22 cellular contexts compared by ENCODE assay signal in the genomic region with DNA sequence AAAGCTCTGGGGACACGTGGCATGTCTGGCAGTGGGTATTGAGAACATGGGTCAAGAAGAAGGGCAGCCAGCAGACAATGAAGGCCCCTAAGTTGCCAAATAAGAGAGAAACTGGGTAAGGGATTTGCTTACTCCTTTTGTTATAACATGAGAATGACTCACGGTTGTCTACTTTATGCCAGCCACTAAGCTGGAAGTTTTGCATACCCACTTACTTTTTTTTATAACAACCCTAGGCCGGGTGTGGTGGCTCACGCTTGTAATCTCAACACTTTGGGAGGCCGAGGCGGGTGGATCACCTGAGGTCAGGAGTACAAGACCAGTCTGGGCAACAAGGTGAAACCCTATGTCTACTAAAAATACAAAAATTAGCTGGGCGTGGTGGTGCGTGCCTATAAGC. TPM values are rescaled to one million over a fixed set of nuclear protein-coding genes. Genes with fewer than 3 reads are reported as not detected.
DNase-seq lines count a peak whose midpoint lies in the region; ATAC-seq and TF ChIP-seq lines count a peak whose summit lies in the region.
"Had no signal": no experiment of that assay in that cellular context is flagged by ENCODE, and none has a peak within 500 bp of the region (broad histone marks: within the 10 kb centered on the region; RNA-seq: fewer than 3 reads in every experiment).

No MANE protein-coding gene starts in this region.

- H2AFZ ChIP-seq in neural progenitor cell (replicated peaks), result no peak overlapping the region
- H2AFZ ChIP-seq: GM23248 had no signal

- H3F3A ChIP-seq in neural progenitor cell (ENCODE audit: low read depth), result no peaks in the 10 kb centered on the region

- no peak overlapping the region for H3K9ac ChIP-seq in neural progenitor cell
- H3K9ac ChIP-seq: GM23248 had no signal

- H3K4me3 ChIP-seq in neural progenitor cell, result no peak overlapping the region
- H3K4me3 ChIP-seq: GM23248, Peyer's patch had no signal

- no peak for ATAC-seq in activated T-helper 17 cell treated with anti-CD3 and anti-CD28 coated beads, Interleukin-2, amount 50 U/mL, for 72 hours (replicated peaks)

- H3K27me3 Mint-ChIP-seq in activated T-cell treated with anti-CD3 and anti-CD28 coated beads, Interleukin-2, amount 50 U/mL, for 24 hours, result peaks cover 13% of the 10 kb centered on the region
- H3K27me3 Mint-ChIP-seq in activated T-helper 17 cell treated with anti-CD3 and anti-CD28 coated beads, Interleukin-2, amount 50 U/mL, for 72 hours, result no peaks in the 10 kb centered on the region
- H3K27me3 Mint-ChIP-seq in neural progenitor cell (ENCODE audit: insufficient read depth, low read depth), result no peaks in the 10 kb centered on the region
- H3K27me3 Mint-ChIP-seq: CD4-positive, alpha-beta T cell had no signal

- H3K9me3 Mint-ChIP-seq in activated T-cell treated with anti-CD3 and anti-CD28 coated beads, Interleukin-2, amount 50 U/mL, for 24 hours, result no peaks in the 10 kb centered on the region
- no peaks in the 10 kb centered on the region for H3K9me3 Mint-ChIP-seq in activated T-helper 17 cell treated with anti-CD3 and anti-CD28 coated beads, Interleukin-2, amount 50 U/mL, for 72 hours
- H3K9me3 Mint-ChIP-seq in neural progenitor cell, result peaks cover 4% of the 10 kb centered on the region
- H3K9me3 Mint-ChIP-seq: CD4-positive, alpha-beta T cell had no signal

- H3K4me3 Mint-ChIP-seq in activated T-cell treated with anti-CD3 and anti-CD28 coated beads, Interleukin-2, amount 50 U/mL, for 24 hours, result no peak overlapping the region
- H3K4me3 Mint-ChIP-seq in activated T-helper 17 cell treated with anti-CD3 and anti-CD28 coated beads, Interleukin-2, amount 50 U/mL, for 72 hours, result peak overlapping the region; percentile 44
- no peak overlapping the region for H3K4me3 Mint-ChIP-seq in neural progenitor cell
- H3K4me3 Mint-ChIP-seq: CD4-positive, alpha-beta T cell had no signal

- DNase-seq in activated T-cell treated with anti-CD3 and anti-CD28 coated beads, Interleukin-2, amount 50 U/mL, for 24 hours, result no peak
- DNase-seq in activated T-cell treated with anti-CD3 and anti-CD28 coated beads for 4 hours (no peak), dermis blood vessel endothelial cell (peak; percentile 5), neural progenitor cell (ENCODE audit: low spot score) (no peak), hippocampal formation (lab: John Stamatoyannopoulos, UW) (no peak), T-helper 1 cell (no peak), GM20000 (ENCODE audit: low spot score) (no peak)
- DNase-seq: CD4-positive, alpha-beta T cell; DMS153; GDM1; HCEC 1CT; NCI-H1105 treated with DMSO at 0.1 percent for 48 hours; NCI-H1694; NCI-H2081 treated with DMSO at 0.1 percent for 48 hours; NCI-H510A; NCI-H748 treated with DMSO at 0.1 percent for 48 hours; NK-92 treated with Interleukin-12 subunit alpha and Interleukin-12 subunit beta, amount 100 ng/mL, for 24 hours; Peyer's patch had no signal

- no peak overlapping the region for H3K27ac ChIP-seq in neural progenitor cell
- H3K27ac ChIP-seq: GM23248, Peyer's patch had no signal

- TF ChIP-seq CTCF in neural progenitor cell (IDR thresholded peaks at IDR 0.05) (no peak), GM20000 (IDR thresholded peaks at IDR 0.05; ENCODE audit: extremely low read depth, missing control alignments) (no peak)

- H3K27ac Mint-ChIP-seq in activated T-cell treated with anti-CD3 and anti-CD28 coated beads, Interleukin-2, amount 50 U/mL, for 24 hours, result peak overlapping the region; percentile 78
- H3K27ac Mint-ChIP-seq in activated T-helper 17 cell treated with anti-CD3 and anti-CD28 coated beads, Interleukin-2, amount 50 U/mL, for 72 hours, result peak overlapping the region; percentile 77
- H3K27ac Mint-ChIP-seq in neural progenitor cell, result peak overlapping the region; percentile 21
- H3K27ac Mint-ChIP-seq: CD4-positive, alpha-beta T cell had no signal

- no peaks in the 10 kb centered on the region for H3K9me3 ChIP-seq in neural progenitor cell (ENCODE audit: low read depth)
- H3K9me3 ChIP-seq: Peyer's patch had no signal

- H3K36me3 ChIP-seq in neural progenitor cell, result no peaks in the 10 kb centered on the region
- H3K36me3 ChIP-seq: Peyer's patch had no signal

- no peaks in the 10 kb centered on the region for H3K79me2 ChIP-seq in neural progenitor cell (ENCODE audit: low read depth)

- H3K36me3 Mint-ChIP-seq in activated T-cell treated with anti-CD3 and anti-CD28 coated beads, Interleukin-2, amount 50 U/mL, for 24 hours (ENCODE audit: low read depth), result no peaks in the 10 kb centered on the region
- no peaks in the 10 kb centered on the region for H3K36me3 Mint-ChIP-seq in activated T-helper 17 cell treated with anti-CD3 and anti-CD28 coated beads, Interleukin-2, amount 50 U/mL, for 72 hours (ENCODE audit: low read depth)
- H3K36me3 Mint-ChIP-seq in neural progenitor cell, result no peaks in the 10 kb centered on the region

- peaks cover 14% of the 10 kb centered on the region for H3K4me1 Mint-ChIP-seq in activated T-cell treated with anti-CD3 and anti-CD28 coated beads, Interleukin-2, amount 50 U/mL, for 24 hours (ENCODE audit: low read depth)
- peaks cover 17% of the 10 kb centered on the region for H3K4me1 Mint-ChIP-seq in activated T-helper 17 cell treated with anti-CD3 and anti-CD28 coated beads, Interleukin-2, amount 50 U/mL, for 72 hours
- H3K4me1 Mint-ChIP-seq in neural progenitor cell, result no peaks in the 10 kb centered on the region

- no peaks in the 10 kb centered on the region for H3K27me3 ChIP-seq in neural progenitor cell
- H3K27me3 ChIP-seq: Peyer's patch had no signal

- H4K20me1 ChIP-seq in neural progenitor cell (ENCODE audit: low read depth), result no peaks in the 10 kb centered on the region

- no peaks in the 10 kb centered on the region for H3K4me1 ChIP-seq in neural progenitor cell
- H3K4me1 ChIP-seq: Peyer's patch had no signal

- no peak overlapping the region for H3K4me2 ChIP-seq in neural progenitor cell

RNA-seq across cellular contexts. Expression of a gene that starts 50.0 kb away (rescaled TPM):
- total RNA-seq in activated T-helper 17 cell treated with anti-CD3 and anti-CD28 coated beads, Interleukin-2, amount 50 U/mL, for 72 hours, result not detected
- total RNA-seq in dermis blood vessel endothelial cell (not detected in 2 replicates), neural progenitor cell (ENCODE audit: low replicate concordance) (not detected in 2 replicates)
- total RNA-seq: CD4-positive, alpha-beta T cell; Daoy; GM23248; LHCN-M2; Peyer's patch had no signal

Comparison
In these comparisons a context has a peak if more than half of its experiments do, and no peak if none do; other contexts are left out.
1. H3K27ac Mint-ChIP-seq: peak in every context shown above with its lines; median percentile 78 in activated T-cell treated with anti-CD3 and anti-CD28 coated beads, Interleukin-2, amount 50 U/mL, for 24 hours; 77 in activated T-helper 17 cell treated with anti-CD3 and anti-CD28 coated beads, Interleukin-2, amount 50 U/mL, for 72 hours; 21 in neural progenitor cell.